ENCODE assay signal across 1 cellular context in the genomic region with DNA sequence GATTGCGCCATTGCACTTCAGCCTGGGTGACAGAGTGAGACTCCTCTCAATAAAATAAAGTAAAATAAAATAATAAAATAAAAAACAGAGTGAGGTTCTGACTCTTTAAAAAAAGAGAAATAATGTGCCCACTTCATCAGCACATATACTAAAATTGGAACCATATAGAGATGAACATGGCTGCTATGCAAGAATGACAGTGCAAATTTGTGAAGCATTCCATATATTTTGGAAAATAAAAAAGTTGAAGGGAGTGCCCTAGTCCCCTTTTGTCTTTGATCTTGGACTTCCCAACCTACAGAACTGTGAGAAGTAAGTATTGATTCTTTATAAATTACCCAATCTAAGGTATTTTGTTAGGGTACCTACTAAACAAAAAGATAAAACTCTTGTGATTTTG.
TF ChIP-seq lines count a peak whose summit lies in the region.

No MANE protein-coding gene starts in this region.

TF ChIP-seq in K562, 482 proteins besides CTCF, POLR2A, EP300 and RAD21 (continued from another document):
- TF ChIP-seq, protein P1, sequence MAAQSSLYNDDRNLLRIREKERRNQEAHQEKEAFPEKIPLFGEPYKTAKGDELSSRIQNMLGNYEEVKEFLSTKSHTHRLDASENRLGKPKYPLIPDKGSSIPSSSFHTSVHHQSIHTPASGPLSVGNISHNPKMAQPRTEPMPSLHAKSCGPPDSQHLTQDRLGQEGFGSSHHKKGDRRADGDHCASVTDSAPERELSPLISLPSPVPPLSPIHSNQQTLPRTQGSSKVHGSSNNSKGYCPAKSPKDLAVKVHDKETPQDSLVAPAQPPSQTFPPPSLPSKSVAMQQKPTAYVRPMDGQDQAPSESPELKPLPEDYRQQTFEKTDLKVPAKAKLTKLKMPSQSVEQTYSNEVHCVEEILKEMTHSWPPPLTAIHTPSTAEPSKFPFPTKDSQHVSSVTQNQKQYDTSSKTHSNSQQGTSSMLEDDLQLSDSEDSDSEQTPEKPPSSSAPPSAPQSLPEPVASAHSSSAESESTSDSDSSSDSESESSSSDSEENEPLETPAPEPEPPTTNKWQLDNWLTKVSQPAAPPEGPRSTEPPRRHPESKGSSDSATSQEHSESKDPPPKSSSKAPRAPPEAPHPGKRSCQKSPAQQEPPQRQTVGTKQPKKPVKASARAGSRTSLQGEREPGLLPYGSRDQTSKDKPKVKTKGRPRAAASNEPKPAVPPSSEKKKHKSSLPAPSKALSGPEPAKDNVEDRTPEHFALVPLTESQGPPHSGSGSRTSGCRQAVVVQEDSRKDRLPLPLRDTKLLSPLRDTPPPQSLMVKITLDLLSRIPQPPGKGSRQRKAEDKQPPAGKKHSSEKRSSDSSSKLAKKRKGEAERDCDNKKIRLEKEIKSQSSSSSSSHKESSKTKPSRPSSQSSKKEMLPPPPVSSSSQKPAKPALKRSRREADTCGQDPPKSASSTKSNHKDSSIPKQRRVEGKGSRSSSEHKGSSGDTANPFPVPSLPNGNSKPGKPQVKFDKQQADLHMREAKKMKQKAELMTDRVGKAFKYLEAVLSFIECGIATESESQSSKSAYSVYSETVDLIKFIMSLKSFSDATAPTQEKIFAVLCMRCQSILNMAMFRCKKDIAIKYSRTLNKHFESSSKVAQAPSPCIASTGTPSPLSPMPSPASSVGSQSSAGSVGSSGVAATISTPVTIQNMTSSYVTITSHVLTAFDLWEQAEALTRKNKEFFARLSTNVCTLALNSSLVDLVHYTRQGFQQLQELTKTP (IDR thresholded peaks at IDR 0.05; ENCODE audit: low read depth in 1 of 2, partially characterized antibody in 2 of 2) = no peak
- TF ChIP-seq XRCC3 (IDR thresholded peaks at IDR 0.05) = no peak
- TF ChIP-seq, protein P2, sequence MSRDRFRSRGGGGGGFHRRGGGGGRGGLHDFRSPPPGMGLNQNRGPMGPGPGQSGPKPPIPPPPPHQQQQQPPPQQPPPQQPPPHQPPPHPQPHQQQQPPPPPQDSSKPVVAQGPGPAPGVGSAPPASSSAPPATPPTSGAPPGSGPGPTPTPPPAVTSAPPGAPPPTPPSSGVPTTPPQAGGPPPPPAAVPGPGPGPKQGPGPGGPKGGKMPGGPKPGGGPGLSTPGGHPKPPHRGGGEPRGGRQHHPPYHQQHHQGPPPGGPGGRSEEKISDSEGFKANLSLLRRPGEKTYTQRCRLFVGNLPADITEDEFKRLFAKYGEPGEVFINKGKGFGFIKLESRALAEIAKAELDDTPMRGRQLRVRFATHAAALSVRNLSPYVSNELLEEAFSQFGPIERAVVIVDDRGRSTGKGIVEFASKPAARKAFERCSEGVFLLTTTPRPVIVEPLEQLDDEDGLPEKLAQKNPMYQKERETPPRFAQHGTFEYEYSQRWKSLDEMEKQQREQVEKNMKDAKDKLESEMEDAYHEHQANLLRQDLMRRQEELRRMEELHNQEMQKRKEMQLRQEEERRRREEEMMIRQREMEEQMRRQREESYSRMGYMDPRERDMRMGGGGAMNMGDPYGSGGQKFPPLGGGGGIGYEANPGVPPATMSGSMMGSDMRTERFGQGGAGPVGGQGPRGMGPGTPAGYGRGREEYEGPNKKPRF (IDR thresholded peaks at IDR 0.05; ENCODE audit: low read depth, low read length) = no peak
- TF ChIP-seq, protein P3, sequence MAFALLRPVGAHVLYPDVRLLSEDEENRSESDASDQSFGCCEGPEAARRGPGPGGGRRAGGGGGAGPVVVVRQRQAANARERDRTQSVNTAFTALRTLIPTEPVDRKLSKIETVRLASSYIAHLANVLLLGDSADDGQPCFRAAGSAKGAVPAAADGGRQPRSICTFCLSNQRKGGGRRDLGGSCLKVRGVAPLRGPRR (CRISPR knock-in tag; IDR thresholded peaks at IDR 0.05) = no peak
- TF ChIP-seq MAFG (tag; conservative IDR thresholded peaks at IDR 0.05) = 0 out of 2 replicates have a peak, but pooled peaks have one; percentile 14
- TF ChIP-seq DPF2 (IDR thresholded peaks at IDR 0.05) = no peak
- TF ChIP-seq EZH2 (IDR thresholded peaks at IDR 0.05; ENCODE audit: borderline replicate concordance, low read depth, low read length) = no peak
- no peak for TF ChIP-seq ZNF644 (tag; IDR thresholded peaks at IDR 0.05; ENCODE audit: low read depth)
